1 cellular context compared by ENCODE assay signal in the genomic region with DNA sequence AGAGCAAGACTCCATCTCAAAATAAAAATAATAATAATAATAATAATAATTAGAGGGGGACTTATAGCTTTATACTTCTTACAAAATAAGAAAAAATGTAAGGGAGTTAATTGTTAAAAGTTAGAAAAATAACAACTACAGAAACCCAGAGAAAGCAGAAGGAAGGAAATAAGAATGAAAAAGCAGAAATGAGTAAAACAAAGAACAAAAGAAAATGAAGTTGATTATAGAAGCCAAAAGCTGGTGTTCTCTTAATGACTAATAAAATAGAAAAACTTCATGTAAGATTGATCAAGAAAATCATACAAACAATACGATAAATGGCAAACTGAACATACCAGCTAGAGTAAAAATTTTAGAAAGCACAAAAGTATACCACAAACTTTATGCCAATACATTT.
TF ChIP-seq lines count a peak whose summit lies in the region.

No MANE protein-coding gene starts in this region.

TF ChIP-seq in GM12878, 131 proteins besides CTCF, POLR2A, EP300 and RAD21:
- TF ChIP-seq SMAD1 (IDR thresholded peaks at IDR 0.05; ENCODE audit: low read depth, partially characterized antibody) (no peak), RUNX3 (IDR thresholded peaks at IDR 0.05; ENCODE audit: low read length) (peak; percentile 25; the same call in 1 of the 2 replicates), NFIC (IDR thresholded peaks at IDR 0.05; ENCODE audit: low read depth, low read length) (peak; percentile 67), EZH2 (IDR thresholded peaks at IDR 0.05; ENCODE audit: borderline replicate concordance, control insufficient read depth, low read depth, low read length) (no peak), NBN (IDR thresholded peaks at IDR 0.05) (peak; percentile 47; the same call in 1 of the 2 replicates), FOXM1 (IDR thresholded peaks at IDR 0.05; ENCODE audit: low read depth, low read length) (peak; percentile 26; the same call in 1 of the 2 replicates), SUPT20H (IDR thresholded peaks at IDR 0.05; ENCODE audit: borderline replicate concordance, control insufficient read depth, low read depth, low read length) (no peak), MTA2 (IDR thresholded peaks at IDR 0.05; ENCODE audit: low read depth) (peak; percentile 85), POLR2AphosphoS5 (IDR thresholded peaks at IDR 0.05; ENCODE audit: low read length) (no peak), SMARCA5 (IDR thresholded peaks at IDR 0.05) (no peak), ATF7 (IDR thresholded peaks at IDR 0.05; ENCODE audit: low read depth) (peak; percentile 45; the same call in 1 of the 2 replicates), JUNB (IDR thresholded peaks at IDR 0.05) (peak; percentile 87), IKZF2 (IDR thresholded peaks at IDR 0.05) (peak in 1 of 2 experiments; percentile 36; a peak in 1 of 4 replicates)
- TF ChIP-seq, protein P1, sequence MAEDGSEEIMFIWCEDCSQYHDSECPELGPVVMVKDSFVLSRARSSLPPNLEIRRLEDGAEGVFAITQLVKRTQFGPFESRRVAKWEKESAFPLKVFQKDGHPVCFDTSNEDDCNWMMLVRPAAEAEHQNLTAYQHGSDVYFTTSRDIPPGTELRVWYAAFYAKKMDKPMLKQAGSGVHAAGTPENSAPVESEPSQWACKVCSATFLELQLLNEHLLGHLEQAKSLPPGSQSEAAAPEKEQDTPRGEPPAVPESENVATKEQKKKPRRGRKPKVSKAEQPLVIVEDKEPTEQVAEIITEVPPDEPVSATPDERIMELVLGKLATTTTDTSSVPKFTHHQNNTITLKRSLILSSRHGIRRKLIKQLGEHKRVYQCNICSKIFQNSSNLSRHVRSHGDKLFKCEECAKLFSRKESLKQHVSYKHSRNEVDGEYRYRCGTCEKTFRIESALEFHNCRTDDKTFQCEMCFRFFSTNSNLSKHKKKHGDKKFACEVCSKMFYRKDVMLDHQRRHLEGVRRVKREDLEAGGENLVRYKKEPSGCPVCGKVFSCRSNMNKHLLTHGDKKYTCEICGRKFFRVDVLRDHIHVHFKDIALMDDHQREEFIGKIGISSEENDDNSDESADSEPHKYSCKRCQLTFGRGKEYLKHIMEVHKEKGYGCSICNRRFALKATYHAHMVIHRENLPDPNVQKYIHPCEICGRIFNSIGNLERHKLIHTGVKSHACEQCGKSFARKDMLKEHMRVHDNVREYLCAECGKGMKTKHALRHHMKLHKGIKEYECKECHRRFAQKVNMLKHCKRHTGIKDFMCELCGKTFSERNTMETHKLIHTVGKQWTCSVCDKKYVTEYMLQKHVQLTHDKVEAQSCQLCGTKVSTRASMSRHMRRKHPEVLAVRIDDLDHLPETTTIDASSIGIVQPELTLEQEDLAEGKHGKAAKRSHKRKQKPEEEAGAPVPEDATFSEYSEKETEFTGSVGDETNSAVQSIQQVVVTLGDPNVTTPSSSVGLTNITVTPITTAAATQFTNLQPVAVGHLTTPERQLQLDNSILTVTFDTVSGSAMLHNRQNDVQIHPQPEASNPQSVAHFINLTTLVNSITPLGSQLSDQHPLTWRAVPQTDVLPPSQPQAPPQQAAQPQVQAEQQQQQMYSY (CRISPR knock-in tag; IDR thresholded peaks at IDR 0.05): no peak
- TF ChIP-seq, protein P2, sequence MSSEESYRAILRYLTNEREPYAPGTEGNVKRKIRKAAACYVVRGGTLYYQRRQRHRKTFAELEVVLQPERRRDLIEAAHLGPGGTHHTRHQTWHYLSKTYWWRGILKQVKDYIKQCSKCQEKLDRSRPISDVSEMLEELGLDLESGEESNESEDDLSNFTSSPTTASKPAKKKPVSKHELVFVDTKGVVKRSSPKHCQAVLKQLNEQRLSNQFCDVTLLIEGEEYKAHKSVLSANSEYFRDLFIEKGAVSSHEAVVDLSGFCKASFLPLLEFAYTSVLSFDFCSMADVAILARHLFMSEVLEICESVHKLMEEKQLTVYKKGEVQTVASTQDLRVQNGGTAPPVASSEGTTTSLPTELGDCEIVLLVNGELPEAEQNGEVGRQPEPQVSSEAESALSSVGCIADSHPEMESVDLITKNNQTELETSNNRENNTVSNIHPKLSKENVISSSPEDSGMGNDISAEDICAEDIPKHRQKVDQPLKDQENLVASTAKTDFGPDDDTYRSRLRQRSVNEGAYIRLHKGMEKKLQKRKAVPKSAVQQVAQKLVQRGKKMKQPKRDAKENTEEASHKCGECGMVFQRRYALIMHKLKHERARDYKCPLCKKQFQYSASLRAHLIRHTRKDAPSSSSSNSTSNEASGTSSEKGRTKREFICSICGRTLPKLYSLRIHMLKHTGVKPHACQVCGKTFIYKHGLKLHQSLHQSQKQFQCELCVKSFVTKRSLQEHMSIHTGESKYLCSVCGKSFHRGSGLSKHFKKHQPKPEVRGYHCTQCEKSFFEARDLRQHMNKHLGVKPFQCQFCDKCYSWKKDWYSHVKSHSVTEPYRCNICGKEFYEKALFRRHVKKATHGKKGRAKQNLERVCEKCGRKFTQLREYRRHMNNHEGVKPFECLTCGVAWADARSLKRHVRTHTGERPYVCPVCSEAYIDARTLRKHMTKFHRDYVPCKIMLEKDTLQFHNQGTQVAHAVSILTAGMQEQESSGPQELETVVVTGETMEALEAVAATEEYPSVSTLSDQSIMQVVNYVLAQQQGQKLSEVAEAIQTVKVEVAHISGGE (CRISPR knock-in tag; IDR thresholded peaks at IDR 0.05): no peak
